ENCODE assay signal across 15 cellular contexts in the genomic region with DNA sequence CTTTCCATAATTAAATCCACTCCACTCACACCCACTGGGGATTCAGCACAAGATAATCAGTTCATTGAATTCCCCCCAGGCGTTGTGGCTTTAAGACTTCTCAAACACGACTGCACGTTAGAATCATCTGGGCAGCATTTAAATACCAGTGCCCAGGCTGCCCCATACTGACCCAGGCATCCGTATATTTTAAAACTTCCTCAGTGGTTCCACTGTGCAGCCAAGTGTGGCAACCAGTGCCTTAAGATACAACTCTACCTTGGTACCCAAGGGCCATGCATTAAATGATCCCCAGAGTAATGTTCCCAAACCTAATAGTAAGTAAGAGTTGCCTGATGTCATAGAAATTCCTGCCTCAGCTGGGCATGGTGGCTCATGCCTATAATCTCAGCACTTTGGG. TPM values are rescaled to one million over a fixed set of nuclear protein-coding genes. Genes with fewer than 3 reads are reported as not detected.
DNase-seq lines count a peak whose midpoint lies in the region; ATAC-seq, FAIRE-seq and TF ChIP-seq lines count a peak whose summit lies in the region.
"Had no signal": no experiment of that assay in that cellular context is flagged by ENCODE, and none has a peak within 500 bp of the region (broad histone marks: within the 10 kb centered on the region; RNA-seq: fewer than 3 reads in every experiment).

No MANE protein-coding gene starts in this region.

- no peak overlapping the region for H3K23ac ChIP-seq in trophoblast cell (ENCODE audit: low read length)

- H3K79me2 ChIP-seq in trophoblast cell (ENCODE audit: control insufficient read depth, insufficient read depth, low read length, poor library complexity), result no peaks in the 10 kb centered on the region

- FAIRE-seq in GM19239 (lab: Jason Lieb, UNC), result no peak

- no peak overlapping the region for H3K14ac ChIP-seq in trophoblast cell (ENCODE audit: low read length)

- H3K4ac ChIP-seq in trophoblast cell (ENCODE audit: low read depth, low read length), result no peak overlapping the region

- H3K36me3 ChIP-seq in brain microvascular endothelial cell (replicated peaks), result no peaks in the 10 kb centered on the region
- H3K36me3 ChIP-seq in trophoblast cell (ENCODE audit: control insufficient read depth in 1 of 2, insufficient read depth in 2 of 2, low read length in 2 of 2), result no peaks in the 10 kb centered on the region

- no peak overlapping the region for H2BK5ac ChIP-seq in trophoblast cell (ENCODE audit: low read depth, low read length, poor library complexity)

- no peak for TF ChIP-seq CTCF in brain microvascular endothelial cell (IDR thresholded peaks at IDR 0.05; ENCODE audit: low read depth, low read length, missing control alignments)

- H4K91ac ChIP-seq in trophoblast cell (ENCODE audit: low read depth, low read length), result peak overlapping the region; percentile 42

- no peak overlapping the region for H3K4me2 ChIP-seq in trophoblast cell (ENCODE audit: low read length)

- H3K27ac ChIP-seq in brain microvascular endothelial cell (peak overlapping the region; percentile 85), trophoblast cell (ENCODE audit: low read depth, low read length) (peak overlapping the region; percentile 48)

- H3K9ac ChIP-seq in trophoblast cell (ENCODE audit: low read length), result no peak overlapping the region

- H4K12ac ChIP-seq in trophoblast cell (ENCODE audit: low read depth, low read length), result no peak overlapping the region

- no peak for DNase-seq in brain microvascular endothelial cell
- DNase-seq in trophoblast cell, result peak in 1 of 2 donors; percentile 24
- no peak for DNase-seq in GM19239 (ENCODE audit: insufficient read length, low spot score)
- DNase-seq in nucleus accumbens (lab: John Stamatoyannopoulos, UW), result no peak
- no peak for DNase-seq in NCI-H2196 (lab: John Stamatoyannopoulos, UW; ENCODE audit: unreplicated experiment)
- DNase-seq in NCI-H345 (lab: John Stamatoyannopoulos, UW), result no peak
- DNase-seq: activated CD8-positive, alpha-beta T cell treated with anti-CD3 and anti-CD28 coated beads, Interleukin-2, amount 10 ng/mL, durations not matched to agents 7 days and 5 days; cerebellar nuclear complex; immature natural killer cell; NCI-H1436; NCI-H446 treated with DMSO at 0.1 percent for 48 hours; stimulated activated naive CD4-positive, alpha-beta T cell treated with Interleukin-2 at 50 U/mL for 16 hours had no signal

- H2AFZ ChIP-seq in trophoblast cell (ENCODE audit: insufficient read depth, low read length, poor library complexity), result no peak overlapping the region

- no CpG with 5 or more reads among the region's 4 CpGs for WGBS in trophoblast cell (ENCODE audit: extremely low coverage, insufficient coverage, insufficient read length)

- H3K18ac ChIP-seq in trophoblast cell (ENCODE audit: low read length), result no peak overlapping the region

- H2BK120ac ChIP-seq in trophoblast cell (ENCODE audit: insufficient read depth, low read length, poor library complexity), result no peak overlapping the region

- H3K4me1 ChIP-seq in trophoblast cell (ENCODE audit: control insufficient read depth in 1 of 2, insufficient read depth in 2 of 2, low read length in 2 of 2), result peaks cover 7 to 8% of the 10 kb centered on the region in 2 experiments

- H2BK12ac ChIP-seq in trophoblast cell (ENCODE audit: low read length), result peak overlapping the region; percentile 45

- H3K27me3 ChIP-seq in brain microvascular endothelial cell (replicated peaks), result no peaks in the 10 kb centered on the region
- no peaks in the 10 kb centered on the region for H3K27me3 ChIP-seq in trophoblast cell (ENCODE audit: insufficient read depth, low read length)

- peaks cover 2% of the 10 kb centered on the region for H3K79me1 ChIP-seq in trophoblast cell (ENCODE audit: low read length)

- no peak overlapping the region for H4K8ac ChIP-seq in trophoblast cell (ENCODE audit: low read depth, low read length)

- H3K4me3 ChIP-seq in brain microvascular endothelial cell (ENCODE audit: low read depth, low read length) (no peak overlapping the region), trophoblast cell (ENCODE audit: low read depth, low read length) (no peak overlapping the region)
- H3K4me3 ChIP-seq: skin epidermis had no signal

- no peaks in the 10 kb centered on the region for H3K9me3 ChIP-seq in trophoblast cell (ENCODE audit: insufficient read depth, low read depth, low read length)

- H2AK5ac ChIP-seq in trophoblast cell (ENCODE audit: low read length), result no peak overlapping the region

- peak; percentile 11 for ATAC-seq in GM18907 (IDR thresholded peaks at IDR 0.05; ENCODE audit: unreplicated experiment)
- ATAC-seq in HG03342 (IDR thresholded peaks at IDR 0.05; ENCODE audit: unreplicated experiment), result peak; percentile 19
- ATAC-seq: activated CD8-positive, alpha-beta T cell treated with anti-CD3 and anti-CD28 coated beads, Interleukin-2, amount 10 ng/mL, durations not matched to agents 7 days and 5 days had no signal

- in situ Hi-C loops in brain microvascular endothelial cell (cut with HindIII; ENCODE audit: low pct_ligation_motif_present, low sequenced_read_pairs), result no loop called here

RNA-seq across cellular contexts. Expression of a gene that starts 54.3 kb away (rescaled TPM):
- 153 and 170 TPM in 2 replicates for polyA plus RNA-seq in trophoblast cell (2013)
